18 cellular contexts compared by ENCODE assay signal in genomic region chr14:34078117-34078743, GRCh38.
A peak's percentile ranks its signal among the peaks of the same experiment; 100 is the strongest.
DNase-seq lines count a peak whose midpoint lies in the region; ATAC-seq, FAIRE-seq and TF ChIP-seq lines count a peak whose summit lies in the region.
"Had no signal": no experiment of that assay in that cellular context is flagged by ENCODE, and none has a peak within 500 bp of the region (broad histone marks: within the 10 kb centered on the region; RNA-seq: fewer than 3 reads in every experiment).

No MANE protein-coding gene starts in this region.

- DNase-seq in Panc1 (ENCODE audit: low read depth, low spot score), result no peak
- peak; percentile 56 for DNase-seq in bronchial epithelial cell (ENCODE audit: low read depth)
- DNase-seq in non-pigmented ciliary epithelial cell (ENCODE audit: low read depth), result peak; percentile 44
- DNase-seq in endothelial cell (ENCODE audit: low spot score), result no peak
- DNase-seq in activated CD8-positive, alpha-beta memory T cell treated with anti-CD3 and anti-CD28 coated beads, Interleukin-2, amount 50 U/mL, for 48 hours, result no peak
- DNase-seq in SW480 (ENCODE audit: low spot score), result no peak
- DNase-seq: activated T-cell treated with anti-CD3 and anti-CD28 coated beads, Interleukin-2, amount 50 U/mL, for 24 hours; CD4-positive, CD25-positive, alpha-beta regulatory T cell; left colon; NCI-H510A; nephron progenitor cell; Right ventricle myocardium superior; testis had no signal

- TF ChIP-seq CTCF in HEK293 (tag by site-specific recombination; IDR thresholded peaks at IDR 0.05) (no peak), Panc1 (IDR thresholded peaks at IDR 0.05) (no peak), bronchial epithelial cell (IDR thresholded peaks at IDR 0.05; ENCODE audit: insufficient read depth, low read length, severe bottlenecking) (no peak), endothelial cell (IDR thresholded peaks at IDR 0.05; ENCODE audit: unreplicated experiment) (no peak)

- FAIRE-seq in bronchial epithelial cell (lab: Jason Lieb, UNC), result no peak
- FAIRE-seq: endometrium had no signal

- H3K27ac ChIP-seq in HEK293 (ENCODE audit: extremely low read depth, low read depth, low read length) (no peak overlapping the region), Panc1 (ENCODE audit: low read length) (no peak overlapping the region)
- H3K27ac ChIP-seq: adrenal gland, skin epidermis, testis had no signal

- CTCF ChIA-PET in HEK293 (lab: Yijun Ruan, JAX), result no interaction called here
- CTCF ChIA-PET in Panc1 (lab: Charles Lee), result no interaction called here

- H3K27me3 ChIP-seq in Panc1 (ENCODE audit: control insufficient read depth, insufficient read depth, low read length) (no peaks in the 10 kb centered on the region), bronchial epithelial cell (ENCODE audit: control insufficient read depth, insufficient read depth, low read length) (no peaks in the 10 kb centered on the region)
- H3K27me3 ChIP-seq: adrenal gland, testis had no signal

- H3K9me3 Mint-ChIP-seq in endothelial cell (ENCODE audit: unreplicated experiment), result no peaks in the 10 kb centered on the region
- H3K9me3 Mint-ChIP-seq in activated T-helper 17 cell treated with anti-CD3 and anti-CD28 coated beads, Interleukin-2, amount 50 U/mL, for 72 hours, result no peaks in the 10 kb centered on the region
- H3K9me3 Mint-ChIP-seq: activated T-cell treated with anti-CD3 and anti-CD28 coated beads, Interleukin-2, amount 50 U/mL, for 24 hours had no signal

- no peaks in the 10 kb centered on the region for H3K36me3 ChIP-seq in HEK293 (ENCODE audit: control insufficient read depth in 2 of 2, insufficient read depth in 1 of 2, low read length in 2 of 2)
- no peaks in the 10 kb centered on the region; the same call in 1 of the 2 replicates for H3K36me3 ChIP-seq in Panc1 (ENCODE audit: control insufficient read depth, insufficient read depth, low read length)
- H3K36me3 ChIP-seq in bronchial epithelial cell (ENCODE audit: control insufficient read depth, insufficient read depth, low read length), result no peaks in the 10 kb centered on the region
- H3K36me3 ChIP-seq: adrenal gland had no signal

- no peak overlapping the region for H3K27ac Mint-ChIP-seq in endothelial cell (ENCODE audit: unreplicated experiment)
- H3K27ac Mint-ChIP-seq in activated T-helper 17 cell treated with anti-CD3 and anti-CD28 coated beads, Interleukin-2, amount 50 U/mL, for 72 hours, result no peak overlapping the region
- H3K27ac Mint-ChIP-seq: activated T-cell treated with anti-CD3 and anti-CD28 coated beads, Interleukin-2, amount 50 U/mL, for 24 hours; nephron progenitor cell had no signal

- ATAC-seq in Panc1, result peak; percentile 44; the same call in 1 of the 2 replicates
- ATAC-seq in activated T-helper 17 cell treated with anti-CD3 and anti-CD28 coated beads, Interleukin-2, amount 50 U/mL, for 72 hours (replicated peaks), result no peak
- ATAC-seq: left colon had no signal

- H3K4me1 ChIP-seq in HEK293 (ENCODE audit: control insufficient read depth, insufficient read depth, low read length), result peaks cover 15% of the 10 kb centered on the region
- peaks cover 11% of the 10 kb centered on the region for H3K4me1 ChIP-seq in Panc1 (ENCODE audit: control insufficient read depth, insufficient read depth, low read length)
- H3K4me1 ChIP-seq: testis had no signal

- intact Hi-C loops in Panc1 (cut with micrococcal nuclease; ENCODE audit: unreplicated experiment), result no loop called here

- no TSS peak for BruUV-seq in Panc1 (replicated peaks; lab: Mats Ljungman, UMichigan)

- H3K9me3 ChIP-seq in HEK293 (ENCODE audit: control insufficient read depth, insufficient read depth, low read depth, low read length), result no peaks in the 10 kb centered on the region
- no peaks in the 10 kb centered on the region for H3K9me3 ChIP-seq in Panc1 (ENCODE audit: control insufficient read depth, insufficient read depth, low read depth, low read length)
- H3K9me3 ChIP-seq: adrenal gland, testis had no signal

- POLR2A ChIA-PET in HEK293 (lab: Yijun Ruan, JAX) (no interaction called here), Panc1 (lab: Charles Lee) (no interaction called here)

- H3K4me3 ChIP-seq in HEK293 (ENCODE audit: low read depth, low read length) (no peak overlapping the region), Panc1 (ENCODE audit: low read depth in 2 of 2, low read length in 2 of 2) (no peak overlapping the region), bronchial epithelial cell (ENCODE audit: low read depth, low read length) (no peak overlapping the region)
- H3K4me3 ChIP-seq: adrenal gland, skin epidermis, testis had no signal

- H3K4me1 Mint-ChIP-seq in endothelial cell (ENCODE audit: unreplicated experiment), result peaks cover 11% of the 10 kb centered on the region
- H3K4me1 Mint-ChIP-seq in activated T-helper 17 cell treated with anti-CD3 and anti-CD28 coated beads, Interleukin-2, amount 50 U/mL, for 72 hours, result peaks cover 4% of the 10 kb centered on the region
- H3K4me1 Mint-ChIP-seq: CD4-positive, CD25-positive, alpha-beta regulatory T cell had no signal

- no peak overlapping the region for H3K4me3 Mint-ChIP-seq in endothelial cell (ENCODE audit: unreplicated experiment)
- H3K4me3 Mint-ChIP-seq in activated T-helper 17 cell treated with anti-CD3 and anti-CD28 coated beads, Interleukin-2, amount 50 U/mL, for 72 hours, result no peak overlapping the region
- H3K4me3 Mint-ChIP-seq: activated T-cell treated with anti-CD3 and anti-CD28 coated beads, Interleukin-2, amount 50 U/mL, for 24 hours; CD4-positive, CD25-positive, alpha-beta regulatory T cell; nephron progenitor cell had no signal

- in situ Hi-C loops in Panc1 (cut with HindIII; ENCODE audit: low pct_unique_long_range_greater_than_20kb, low sequenced_read_pairs), result no loop called here

- no peaks in the 10 kb centered on the region for H3K36me3 Mint-ChIP-seq in endothelial cell (ENCODE audit: low read depth, unreplicated experiment)
- no peaks in the 10 kb centered on the region for H3K36me3 Mint-ChIP-seq in activated T-helper 17 cell treated with anti-CD3 and anti-CD28 coated beads, Interleukin-2, amount 50 U/mL, for 72 hours (ENCODE audit: low read depth)
- H3K36me3 Mint-ChIP-seq: CD4-positive, CD25-positive, alpha-beta regulatory T cell had no signal

- H3K27me3 Mint-ChIP-seq in endothelial cell (ENCODE audit: unreplicated experiment), result peaks cover 5% of the 10 kb centered on the region
- no peaks in the 10 kb centered on the region for H3K27me3 Mint-ChIP-seq in activated T-helper 17 cell treated with anti-CD3 and anti-CD28 coated beads, Interleukin-2, amount 50 U/mL, for 72 hours
- H3K27me3 Mint-ChIP-seq: CD4-positive, CD25-positive, alpha-beta regulatory T cell had no signal

TF ChIP-seq in HEK293, 187 proteins besides CTCF, POLR2A, EP300 and RAD21 (continues in another document):
- TF ChIP-seq ZNF239 (tag by site-specific recombination; IDR thresholded peaks at IDR 0.05) (no peak), ZBTB17 (tag by site-specific recombination; IDR thresholded peaks at IDR 0.05) (0 out of 2 replicates have a peak, but pooled peaks have one; percentile 16), OSR2 (tag by site-specific recombination; IDR thresholded peaks at IDR 0.05) (peak; percentile 67; the same call in 1 of the 2 replicates), ZNF639 (tag by site-specific recombination; IDR thresholded peaks at IDR 0.05) (no peak), ZNF645 (tag by site-specific recombination; IDR thresholded peaks at IDR 0.05) (no peak), ZFP41 (tag by site-specific recombination; IDR thresholded peaks at IDR 0.05; ENCODE audit: borderline replicate concordance) (no peak), ZNF184 (tag by site-specific recombination; IDR thresholded peaks at IDR 0.05) (no peak), ZSCAN5A (tag by site-specific recombination; IDR thresholded peaks at IDR 0.05) (no peak)

Comparison
In these comparisons a context has a peak if more than half of its experiments do, and no peak if none do; other contexts are left out.
1. DNase-seq: peak in bronchial epithelial cell (single experiment) and non-pigmented ciliary epithelial cell (single experiment); none in Panc1 (single experiment), endothelial cell (single experiment), activated CD8-positive, alpha-beta memory T cell treated with anti-CD3 and anti-CD28 coated beads, Interleukin-2, amount 50 U/mL, for 48 hours (single experiment) and SW480 (single experiment).